In the genomic region with DNA sequence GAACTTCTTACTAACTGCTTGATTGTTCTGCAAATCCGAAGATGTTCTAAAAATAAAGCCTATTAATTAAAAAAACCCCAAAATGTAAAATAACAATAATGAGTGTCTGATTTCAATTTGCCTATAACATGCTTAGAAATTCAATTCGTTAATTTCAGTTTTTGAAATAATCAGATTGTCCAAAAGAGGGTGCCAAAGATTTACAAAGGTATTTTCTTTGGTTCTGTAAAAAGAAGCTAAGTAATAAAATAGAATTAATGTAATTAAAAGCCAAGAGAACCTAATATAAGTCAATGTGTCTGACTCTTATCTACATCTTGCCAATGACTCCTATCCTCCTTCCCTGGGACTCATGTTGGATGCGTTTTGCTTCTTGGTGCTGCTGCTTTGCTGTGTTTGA, we compare ENCODE assay signal across 1 cellular context.
TF ChIP-seq lines count a peak whose summit lies in the region.

No MANE protein-coding gene starts in this region.

TF ChIP-seq in Ishikawa, 13 proteins besides CTCF, POLR2A, EP300 and RAD21 (continued from another document):
- no peak for TF ChIP-seq USF1 (IDR thresholded peaks at IDR 0.05)
- no peak for TF ChIP-seq CEBPB (IDR thresholded peaks at IDR 0.05)
